8 cellular contexts compared by ENCODE assay signal in the genomic region with DNA sequence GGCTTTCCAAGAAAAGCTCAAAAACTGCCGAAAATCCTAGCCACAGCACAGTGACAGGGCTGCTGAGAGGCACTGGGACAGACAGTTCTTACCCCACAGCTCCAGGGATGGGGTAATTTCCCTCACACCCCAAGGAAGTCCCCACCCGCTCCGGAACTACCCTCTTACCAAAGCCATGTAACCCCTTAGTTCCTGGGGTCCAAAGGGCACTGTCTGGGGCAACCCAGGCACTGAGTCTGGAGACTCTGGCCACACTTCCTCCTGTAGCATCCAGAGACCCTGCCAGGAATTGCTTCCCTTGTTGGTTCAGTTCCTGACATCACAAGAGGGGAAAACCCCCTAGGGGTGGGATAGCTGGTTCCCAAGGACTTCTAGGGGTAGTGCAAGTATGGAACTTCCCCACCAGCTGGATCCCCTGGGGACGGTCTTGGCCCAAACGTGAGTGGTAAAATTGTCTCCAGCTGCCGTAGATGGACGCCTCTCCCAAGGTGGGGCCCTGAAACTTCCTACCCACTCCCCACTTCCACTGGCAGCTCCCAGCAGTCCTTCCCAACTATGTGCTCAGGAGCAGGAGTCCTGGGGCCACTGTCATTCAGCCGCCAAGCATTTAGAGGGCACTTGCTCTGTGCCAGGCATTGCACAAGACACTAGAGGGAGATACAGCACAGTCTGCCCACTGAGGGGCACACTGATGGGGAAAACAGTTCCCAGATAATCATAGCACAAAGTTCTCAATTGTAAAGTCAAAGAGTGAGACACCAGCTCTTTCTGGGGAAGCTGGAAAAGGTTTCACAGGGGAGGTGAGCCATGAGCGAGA. TPM values are rescaled to one million over a fixed set of nuclear protein-coding genes. Genes with fewer than 3 reads are reported as not detected.
A peak's percentile ranks its signal among the peaks of the same experiment; 100 is the strongest.
DNase-seq lines count a peak whose midpoint lies in the region; ATAC-seq and TF ChIP-seq lines count a peak whose summit lies in the region.
"Had no signal": no experiment of that assay in that cellular context is flagged by ENCODE, and none has a peak within 500 bp of the region (broad histone marks: within the 10 kb centered on the region; RNA-seq: fewer than 3 reads in every experiment).

No MANE protein-coding gene starts in this region.

- DNase-seq in NB4 (ENCODE audit: low read depth) = peak; percentile 66
- DNase-seq in dermis blood vessel endothelial cell = peak; percentile 25
- no peak for DNase-seq in osteocyte (ENCODE audit: extremely low spot score, unreplicated experiment)
- no peak for DNase-seq in hippocampal formation (lab: John Stamatoyannopoulos, UW)
- no peak for DNase-seq in HuH-7 (ENCODE audit: low spot score)
- DNase-seq: effector CD4-positive, alpha-beta T cell had no signal

- no peak overlapping the region for H3K27ac Mint-ChIP-seq in osteocyte (ENCODE audit: unreplicated experiment)

- H3K4me3 Mint-ChIP-seq in osteocyte (ENCODE audit: unreplicated experiment) = no peak overlapping the region

- peaks cover 9% of the 10 kb centered on the region for H3K4me1 Mint-ChIP-seq in osteocyte (ENCODE audit: unreplicated experiment)

- peaks cover 59% of the 10 kb centered on the region for H3K27me3 Mint-ChIP-seq in osteocyte (ENCODE audit: unreplicated experiment)

- no peaks in the 10 kb centered on the region for H3K36me3 Mint-ChIP-seq in osteocyte (ENCODE audit: unreplicated experiment)

- no peak for ATAC-seq in HG03025 (IDR thresholded peaks at IDR 0.05; ENCODE audit: low FRiP score, unreplicated experiment)

- no peak for TF ChIP-seq POLR2A in NB4 (IDR thresholded peaks at IDR 0.05; ENCODE audit: extremely low read depth, insufficient read length)

- H3K4me3 ChIP-seq in NB4 (ENCODE audit: low read depth, low read length) = no peak overlapping the region

- TF ChIP-seq CTCF in GM12872 (IDR thresholded peaks at IDR 0.05; ENCODE audit: insufficient read depth, low read depth, low read length) (peak; percentile 59), NB4 (IDR thresholded peaks at IDR 0.05; ENCODE audit: low read depth, low read length) (peak; percentile 55), osteocyte (IDR thresholded peaks at IDR 0.05) (peak; percentile 45)

- no peaks in the 10 kb centered on the region for H3K9me3 Mint-ChIP-seq in osteocyte (ENCODE audit: unreplicated experiment)

RNA-seq across cellular contexts. Expression of a gene that starts 17.3 kb away (rescaled TPM):
- not detected in 2 replicates for total RNA-seq in dermis blood vessel endothelial cell
- total RNA-seq in osteocyte = not detected in 2 replicates

RNA-seq across cellular contexts. Expression of a gene that starts 24.6 kb away (rescaled TPM):
- total RNA-seq in dermis blood vessel endothelial cell (31.1 and 35.5 TPM in 2 replicates), osteocyte (not detected in 2 replicates)

Comparison
In these comparisons a context has a peak if more than half of its experiments do, and no peak if none do; other contexts are left out.
1. DNase-seq: peak in NB4 (single experiment) and dermis blood vessel endothelial cell (single experiment); none in osteocyte (single experiment), hippocampal formation (0 of 2) and HuH-7 (single experiment).
2. RNA of a gene that starts 24.6 kb away (total RNA-seq): 31.1 to 35.5 TPM in dermis blood vessel endothelial cell; not detected in osteocyte; every median in the first group is over 10 times any median in the second.
3. Peak in every context shown above with its lines, with median percentiles within 50 percentile points of each other: CTCF ChIP-seq.